Comparison of ENCODE assay signal across 16 cellular contexts in the genomic region with DNA sequence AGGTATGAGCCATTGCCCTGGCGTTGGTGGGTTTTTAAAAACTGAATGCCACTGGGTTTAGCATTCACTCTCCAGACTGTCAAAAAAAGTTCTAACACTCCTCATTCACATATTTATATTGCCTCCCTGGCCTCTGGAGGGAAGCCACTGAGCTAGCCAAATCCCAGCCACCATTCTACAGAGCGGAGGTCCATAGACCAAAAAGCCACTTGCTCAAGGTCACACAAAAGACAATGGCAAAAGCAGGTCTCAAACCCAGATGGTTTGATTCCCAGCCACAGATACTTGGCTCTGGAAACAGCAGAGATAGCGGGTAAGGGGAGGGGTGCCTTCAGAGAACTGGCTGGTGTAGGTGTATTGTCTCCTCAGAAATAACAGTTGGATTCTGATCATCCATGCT. TPM values are rescaled to one million over a fixed set of nuclear protein-coding genes. Genes with fewer than 3 reads are reported as not detected.
DNase-seq lines count a peak whose midpoint lies in the region; ATAC-seq and TF ChIP-seq lines count a peak whose summit lies in the region.
"Had no signal": no experiment of that assay in that cellular context is flagged by ENCODE, and none has a peak within 500 bp of the region (broad histone marks: within the 10 kb centered on the region; RNA-seq: fewer than 3 reads in every experiment).

No MANE protein-coding gene starts in this region.

- no peak overlapping the region for H3K4ac ChIP-seq in H9 (ENCODE audit: low read depth, low read length)
- H3K4ac ChIP-seq in IMR-90 (ENCODE audit: low read depth, low read length): no peak overlapping the region

- H2AK9ac ChIP-seq in IMR-90 (replicated peaks; ENCODE audit: low read depth, low read length, poor library complexity): no peak overlapping the region

- H3K9me3 ChIP-seq in H9 (ENCODE audit: control insufficient read depth, low read depth, low read length) (no peaks in the 10 kb centered on the region), IMR-90 (ENCODE audit: control insufficient read depth, insufficient read depth, low read length) (no peaks in the 10 kb centered on the region), neural progenitor cell (ENCODE audit: low read depth) (no peaks in the 10 kb centered on the region)

- TF ChIP-seq CTCF in H9 (conservative IDR thresholded peaks at IDR 0.05) (no peak), IMR-90 (conservative IDR thresholded peaks at IDR 0.05; ENCODE audit: low read depth, low read length) (no peak), neural progenitor cell (IDR thresholded peaks at IDR 0.05) (no peak)

- H3K79me1 ChIP-seq in H9 (ENCODE audit: insufficient read depth, low read depth, low read length, poor library complexity, severe bottlenecking) (no peaks in the 10 kb centered on the region), IMR-90 (ENCODE audit: low read depth in 1 of 2, low read length in 2 of 2) (no peaks in the 10 kb centered on the region)

- H2AK5ac ChIP-seq in H9 (ENCODE audit: insufficient read length, low read length): no peak overlapping the region
- H2AK5ac ChIP-seq in IMR-90 (ENCODE audit: low read depth, low read length): no peak overlapping the region

- H3T11ph ChIP-seq in H9 (ENCODE audit: low read length): no peak overlapping the region

- POLR2A ChIA-PET in IMR-90 (lab: Charles Lee; ENCODE audit: unreplicated experiment): no interaction called here

- H4K8ac ChIP-seq in H9 (replicated peaks; ENCODE audit: insufficient read length, low read depth, low read length): no peak overlapping the region
- H4K8ac ChIP-seq in IMR-90 (ENCODE audit: low read depth in 2 of 2, low read length in 2 of 2): no peak overlapping the region

- no peak for TF ChIP-seq RAD21 in IMR-90 (IDR thresholded peaks at IDR 0.05; ENCODE audit: low read length)

- H2AFZ ChIP-seq in H9 (ENCODE audit: low read length) (no peak overlapping the region), IMR-90 (replicated peaks; ENCODE audit: low read length, poor library complexity) (no peak overlapping the region), neural progenitor cell (replicated peaks) (no peak overlapping the region)
- H2AFZ ChIP-seq: GM23338 had no signal

- H2BK20ac ChIP-seq in H9 (ENCODE audit: low read depth, low read length, poor library complexity, severe bottlenecking): no peak overlapping the region
- no peak overlapping the region for H2BK20ac ChIP-seq in IMR-90 (ENCODE audit: low read depth, low read length)

- H3K27me3 ChIP-seq in H9 (ENCODE audit: insufficient read depth, low read length): no peaks in the 10 kb centered on the region
- peaks cover 15% of the 10 kb centered on the region for H3K27me3 ChIP-seq in IMR-90 (ENCODE audit: control insufficient read depth, insufficient read depth, low read length)
- peaks cover 16% of the 10 kb centered on the region for H3K27me3 ChIP-seq in neural progenitor cell

- H3K23ac ChIP-seq in H9 (ENCODE audit: insufficient read length, low read depth, low read length) (no peak overlapping the region), IMR-90 (ENCODE audit: low read depth, low read length) (peak overlapping the region; percentile 27; the same call in 1 of the 2 replicates)

- H3K27me3 Mint-ChIP-seq in H9 (ENCODE audit: low read depth) (peaks cover 3% of the 10 kb centered on the region), neural progenitor cell (ENCODE audit: insufficient read depth, low read depth) (peaks cover 15% of the 10 kb centered on the region)

- H3K23me2 ChIP-seq in H9 (ENCODE audit: insufficient read length, low read depth, low read length, poor library complexity, severe bottlenecking): peaks cover 10% of the 10 kb centered on the region

- H3K36me3 ChIP-seq in IMR-90 (ENCODE audit: control insufficient read depth, insufficient read depth, low read length): peaks cover 1% of the 10 kb centered on the region
- H3K36me3 ChIP-seq in neural progenitor cell: no peaks in the 10 kb centered on the region
- H3K36me3 ChIP-seq: HAP-1 had no signal

- dilution Hi-C loops in IMR-90 (cut with HindIII; ENCODE audit: low sequenced_read_pairs, unreplicated experiment): no loop called here

- H2BK5ac ChIP-seq in H9 (ENCODE audit: insufficient read length, low read length) (no peak overlapping the region), IMR-90 (ENCODE audit: low read depth, low read length, poor library complexity, severe bottlenecking) (no peak overlapping the region)

- ATAC-seq in IMR-90 (ENCODE audit: low read depth) (no peak), esophagus mucosa (no peak)
- ATAC-seq in stimulated activated naive CD8-positive, alpha-beta T cell treated with anti-CD3 and anti-CD28 coated beads, Interleukin-15, Interleukin-2, amounts not matched to agents 100 U/mL and 50 U/mL, for 24 hours: no peak
- ATAC-seq: GM23338 had no signal

- no TSS peak for BruUV-seq in IMR-90 (replicated peaks; lab: Mats Ljungman, UMichigan)

- H3K79me2 ChIP-seq in H9 (ENCODE audit: insufficient read depth, low read length) (no peaks in the 10 kb centered on the region), neural progenitor cell (ENCODE audit: low read depth) (no peaks in the 10 kb centered on the region)

- H3K27ac ChIP-seq in H9 (ENCODE audit: insufficient read length, low read depth, low read length) (no peak overlapping the region), IMR-90 (ENCODE audit: insufficient read depth, low read length) (no peak overlapping the region), neural progenitor cell (no peak overlapping the region)

- no peak overlapping the region for H3K4me2 ChIP-seq in H9 (ENCODE audit: insufficient read depth, insufficient read length, low read length)
- no peak overlapping the region for H3K4me2 ChIP-seq in IMR-90 (ENCODE audit: low read depth, low read length)
- H3K4me2 ChIP-seq in neural progenitor cell: no peak overlapping the region
- H3K4me2 ChIP-seq: GM23338 had no signal

- no peaks in the 10 kb centered on the region for H3K9me1 ChIP-seq in IMR-90 (ENCODE audit: insufficient read depth, low read length)

- no peak overlapping the region for H2BK15ac ChIP-seq in H9 (ENCODE audit: low read depth, low read length)
- H2BK15ac ChIP-seq in IMR-90 (ENCODE audit: low read depth, low read length): no peak overlapping the region

- TF ChIP-seq POLR2A in IMR-90 (IDR thresholded peaks at IDR 0.05; ENCODE audit: low read depth, low read length): no peak

- H3K4me3 Mint-ChIP-seq in H9: no peak overlapping the region; a peak in 1 of 5 replicates
- H3K4me3 Mint-ChIP-seq in neural progenitor cell: no peak overlapping the region
- H3K4me3 Mint-ChIP-seq: CD4-positive, alpha-beta memory T cell; GM23338; HFFc6 had no signal

- no peak overlapping the region for H3K56ac ChIP-seq in H9 (ENCODE audit: insufficient read length, low read depth, low read length)
- no peak overlapping the region for H3K56ac ChIP-seq in IMR-90 (ENCODE audit: extremely low read depth, insufficient read depth, low read length)

- peaks cover 19% of the 10 kb centered on the region for H3F3A ChIP-seq in neural progenitor cell (ENCODE audit: low read depth)

- H3K4me1 ChIP-seq in H9 (ENCODE audit: insufficient read depth, low read length) (no peaks in the 10 kb centered on the region), IMR-90 (ENCODE audit: control insufficient read depth, insufficient read depth, low read length) (no peaks in the 10 kb centered on the region), neural progenitor cell (peaks cover 3% of the 10 kb centered on the region)
- H3K4me1 ChIP-seq: HAP-1 had no signal

- H3K36me3 Mint-ChIP-seq in H9 (ENCODE audit: insufficient read depth in 1 of 3, low read depth in 3 of 3) (peaks cover 10 to 34% (median 33%) of the 10 kb centered on the region in 3 experiments), neural progenitor cell (no peaks in the 10 kb centered on the region)
- H3K36me3 Mint-ChIP-seq: CD4-positive, alpha-beta memory T cell had no signal

- H4K5ac ChIP-seq in H9 (ENCODE audit: insufficient read length, low read depth, low read length): no peak overlapping the region
- H4K5ac ChIP-seq in IMR-90 (ENCODE audit: low read depth, low read length): no peak overlapping the region

- intact Hi-C loops in IMR-90 (cut with micrococcal nuclease): no loop called here

- H2BK12ac ChIP-seq in H9 (ENCODE audit: insufficient read length, low read depth, low read length): no peak overlapping the region

- peaks cover 9 to 10% of the 10 kb centered on the region in 2 experiments for H3K4me1 Mint-ChIP-seq in H9
- H3K4me1 Mint-ChIP-seq in neural progenitor cell: peaks cover 5% of the 10 kb centered on the region

- no CpG with 5 or more reads among the region's 3 CpGs for WGBS in H9 (ENCODE audit: extremely low coverage, insufficient read length, low lambda C conversion rate)
- WGBS in IMR-90 (ENCODE audit: extremely low coverage in 2 of 2, insufficient read length in 1 of 2), 2 experiments: no CpG with 5 or more reads among the region's 3 CpGs

- H3K9me3 Mint-ChIP-seq in H9: no peaks in the 10 kb centered on the region; a peak in 1 of 5 replicates
- no peaks in the 10 kb centered on the region for H3K9me3 Mint-ChIP-seq in neural progenitor cell
- H3K9me3 Mint-ChIP-seq: GM23338, HFFc6 had no signal

- no peak overlapping the region for H3K4me3 ChIP-seq in IMR-90 (ENCODE audit: insufficient read depth, low read depth, low read length)
- no peak overlapping the region for H3K4me3 ChIP-seq in neural progenitor cell
- H3K4me3 ChIP-seq: GM23338, HAP-1 had no signal

- H3K14ac ChIP-seq in H9 (ENCODE audit: insufficient read depth, low read length): no peak overlapping the region
- H3K14ac ChIP-seq in IMR-90 (replicated peaks; ENCODE audit: low read depth, low read length): no peak overlapping the region

- H3K18ac ChIP-seq in H9 (ENCODE audit: insufficient read length, low read depth, low read length) (no peak overlapping the region), IMR-90 (ENCODE audit: low read depth, low read length) (no peak overlapping the region)

- H3K27ac Mint-ChIP-seq in H9: peak overlapping the region in 2 of 3 experiments; percentile 39 to 68; a peak in 3 of 7 replicates
- H3K27ac Mint-ChIP-seq in neural progenitor cell: no peak overlapping the region
- H3K27ac Mint-ChIP-seq: CD4-positive, alpha-beta memory T cell; GM23338; HFFc6 had no signal

- in situ Hi-C loops in IMR-90 (cut with MboI; ENCODE audit: low sequenced_read_pairs): no loop called here

- no peak overlapping the region for H2BK120ac ChIP-seq in H9 (ENCODE audit: low read depth, low read length, poor library complexity, severe bottlenecking)
- no peak overlapping the region for H2BK120ac ChIP-seq in IMR-90 (ENCODE audit: low read depth, low read length)

- no peak overlapping the region for H3K9ac ChIP-seq in H9 (ENCODE audit: extremely low read depth, insufficient read length, low read length)
- no peak overlapping the region for H3K9ac ChIP-seq in IMR-90 (ENCODE audit: low read depth, low read length)
- H3K9ac ChIP-seq in neural progenitor cell: peak overlapping the region; percentile 34

- DNase-seq in H9 (no peak), IMR-90 (no peak), neural progenitor cell (ENCODE audit: low spot score) (no peak), iPS-NIHi7 (ENCODE audit: extremely low spot score) (no peak)
- no peak for DNase-seq in stimulated activated naive CD8-positive, alpha-beta T cell treated with anti-CD3 and anti-CD28 coated beads, Interleukin-15, Interleukin-2, amounts not matched to agents 100 U/mL and 50 U/mL, for 24 hours
- DNase-seq: C1 segment of cervical spinal cord; Calu3; CD4-positive, alpha-beta memory T cell; COR-L47; DMS53; DMS79 treated with DMSO at 0.1 percent for 48 hours; GF-D8; HFFc6 had no signal

- H4K91ac ChIP-seq in H9 (ENCODE audit: insufficient read length, low read depth, low read length) (no peak overlapping the region), IMR-90 (ENCODE audit: insufficient read depth, low read depth, low read length) (no peak overlapping the region)

- H4K20me1 ChIP-seq in H9 (ENCODE audit: control insufficient read depth, insufficient read depth, insufficient read length) (no peaks in the 10 kb centered on the region), IMR-90 (ENCODE audit: insufficient read depth, low read length) (peaks cover 3% of the 10 kb centered on the region; the same call in 1 of the 2 replicates), neural progenitor cell (ENCODE audit: low read depth) (no peaks in the 10 kb centered on the region)

- CTCF ChIA-PET in IMR-90 (lab: Yijun Ruan, JAX): interaction anchor here (1.0 kb wide), 1 partner anchor 19 kb away, joined by 3 read pairs; a partner anchor contains a TSS

RNA-seq across cellular contexts. Expression of a gene that starts 18.0 kb away (rescaled TPM):
- total RNA-seq in H9 (2021) (70.0 and 70.6 TPM in 2 replicates), IMR-90 (2012; rRNA removed) (47.1 and 48.3 TPM in 2 replicates), neural progenitor cell (ENCODE audit: low replicate concordance) (21.0 and 61.7 TPM in 2 replicates), esophagus mucosa (36.9 TPM)
- polyA plus RNA-seq in IMR-90 (2012; rRNA removed): 100 and 111 TPM in 2 replicates
- polyA plus RNA-seq in IMR-90 (2012; cell fraction: cytosol; rRNA removed): 116 and 168 TPM in 2 replicates
- 48.4 and 91.2 TPM in 2 replicates for polyA plus RNA-seq in IMR-90 (2012; cell fraction: nucleus; rRNA removed; ENCODE audit: low replicate concordance)

RNA-seq across cellular contexts. Expression of a gene that starts 18.3 kb away (rescaled TPM):
- total RNA-seq in H9 (2021) (44.7 and 50.8 TPM in 2 replicates), IMR-90 (2012; rRNA removed) (0.72 and 0.83 TPM in 2 replicates), neural progenitor cell (ENCODE audit: low replicate concordance) (11.7 and 31.5 TPM in 2 replicates), esophagus mucosa (2.9 TPM)
- 10.0 and 10.5 TPM in 2 replicates for polyA plus RNA-seq in IMR-90 (2012; rRNA removed)
- polyA plus RNA-seq in IMR-90 (2012; cell fraction: cytosol; rRNA removed): 8.2 and 18.4 TPM in 2 replicates
- polyA plus RNA-seq in IMR-90 (2012; cell fraction: nucleus; rRNA removed; ENCODE audit: low replicate concordance): 5.8 and 12.6 TPM in 2 replicates
- polyA plus RNA-seq: CD4-positive, alpha-beta memory T cell had no signal

RNA-seq across cellular contexts. Expression of a gene that starts 19.2 kb away (rescaled TPM):
- total RNA-seq in H9 (2021): 16.7 and 17.9 TPM in 2 replicates
- 4.1 and 4.2 TPM in 2 replicates for total RNA-seq in IMR-90 (2012; rRNA removed)
- 14.5 and 15.7 TPM in 2 replicates for polyA plus RNA-seq in IMR-90 (2012; rRNA removed)
- 11.4 and 18.3 TPM in 2 replicates for polyA plus RNA-seq in IMR-90 (2012; cell fraction: cytosol; rRNA removed)
- polyA plus RNA-seq in IMR-90 (2012; cell fraction: nucleus; rRNA removed; ENCODE audit: low replicate concordance): 7.8 and 18.8 TPM in 2 replicates
- 0.97 and 4.5 TPM in 2 replicates for total RNA-seq in neural progenitor cell (ENCODE audit: low replicate concordance)
- 1.00 TPM for total RNA-seq in esophagus mucosa
- total RNA-seq: CD4-positive, alpha-beta memory T cell had no signal
- polyA plus RNA-seq: CD4-positive, alpha-beta memory T cell had no signal

RNA-seq across cellular contexts. Expression of a gene that starts 45.0 kb away (rescaled TPM):
- 16.8 and 18.3 TPM in 2 replicates for total RNA-seq in H9 (2021)
- 3.1 and 4.1 TPM in 2 replicates for total RNA-seq in IMR-90 (2012; rRNA removed)
- 20.7 and 22.2 TPM in 2 replicates for polyA plus RNA-seq in IMR-90 (2012; rRNA removed)
- 19.7 and 25.2 TPM in 2 replicates for polyA plus RNA-seq in IMR-90 (2012; cell fraction: cytosol; rRNA removed)
- 81.0 and 169 TPM in 2 replicates for polyA plus RNA-seq in IMR-90 (2012; cell fraction: nucleus; rRNA removed; ENCODE audit: low replicate concordance)
- total RNA-seq in neural progenitor cell (ENCODE audit: low replicate concordance): 3.9 and 12.0 TPM in 2 replicates
- 11.1 TPM for total RNA-seq in esophagus mucosa
